ENCODE assay signal across 9 cellular contexts in genomic region chr20:58661298-58662141, GRCh38. TPM values are rescaled to one million over a fixed set of nuclear protein-coding genes. Genes with fewer than 3 reads are reported as not detected.
DNase-seq lines count a peak whose midpoint lies in the region; ATAC-seq, FAIRE-seq and TF ChIP-seq lines count a peak whose summit lies in the region.
"Had no signal": no experiment of that assay in that cellular context is flagged by ENCODE, and none has a peak within 500 bp of the region (broad histone marks: within the 10 kb centered on the region; RNA-seq: fewer than 3 reads in every experiment).

No MANE protein-coding gene starts in this region.

- no peaks in the 10 kb centered on the region for H3K9me1 ChIP-seq in endothelial cell of umbilical vein (replicated peaks; ENCODE audit: control insufficient read depth, extremely low read depth, insufficient read depth, low read length)

- TF ChIP-seq POLR2A in endothelial cell of umbilical vein (IDR thresholded peaks at IDR 0.05; ENCODE audit: low read depth, low read length) = no peak

- peaks cover 16% of the 10 kb centered on the region for H3K36me3 Mint-ChIP-seq in activated T-cell treated with anti-CD3 and anti-CD28 coated beads, Interleukin-2, amount 50 U/mL, for 4 hours (ENCODE audit: insufficient read depth)

- peaks cover 87% of the 10 kb centered on the region for H3K79me2 ChIP-seq in endothelial cell of umbilical vein (ENCODE audit: control insufficient read depth, insufficient read depth, low read length)

- peak in 3 of 5 donors; percentile 46 to 50 (median 49) for DNase-seq in T-helper 1 cell
- DNase-seq in activated T-cell treated with anti-CD3 and anti-CD28 coated beads, Interleukin-2, amount 50 U/mL, for 4 hours = peak; percentile 47
- DNase-seq in endothelial cell of umbilical vein (ENCODE audit: low read depth, low spot score) = peak; percentile 36
- DNase-seq in stimulated activated CD4-positive, alpha-beta T cell treated with anti-CD3 and anti-CD28 coated beads, TNF-alpha, amount 100 ng/mL, for 4 hours (ENCODE audit: low read depth in 3 of 3) = peak in 2 of 3 experiments; percentile 26 to 28
- DNase-seq in RPMI8226 = no peak
- no peak for DNase-seq in NCI-H1694 treated with DMSO at 0.1 percent for 48 hours (lab: John Stamatoyannopoulos, UW)
- DNase-seq in cerebellar nuclear complex (lab: John Stamatoyannopoulos, UW) = no peak
- DNase-seq: NCI-H526 had no signal

- POLR2A ChIA-PET in endothelial cell of umbilical vein (lab: Charles Lee) = interaction anchor here (1.1 kb wide), 1 partner anchor 9 kb away, joined by 3 read pairs; no protein-coding TSS in a partner anchor

- peaks cover 43% of the 10 kb centered on the region for H3K4me1 ChIP-seq in endothelial cell of umbilical vein (ENCODE audit: control insufficient read depth, extremely low read depth, insufficient read depth, low read length)

- peak overlapping the region; percentile 74 for H3K4me3 Mint-ChIP-seq in activated T-cell treated with anti-CD3 and anti-CD28 coated beads, Interleukin-2, amount 50 U/mL, for 4 hours

- H4K20me1 ChIP-seq in endothelial cell of umbilical vein (replicated peaks; ENCODE audit: control insufficient read depth, extremely low read depth, insufficient read depth, low read length) = peaks cover 2% of the 10 kb centered on the region

- FAIRE-seq in endothelial cell of umbilical vein (lab: Jason Lieb, UNC) = peak; percentile 63

- H3K4me3 ChIP-seq in endothelial cell of umbilical vein (replicated peaks in 1 of 3; ENCODE audit: insufficient read depth in 1 of 3, low read depth in 1 of 3, low read length in 3 of 3) = no peak overlapping the region

- intact Hi-C loops in endothelial cell of umbilical vein (cut with micrococcal nuclease) = no loop called here

- peak overlapping the region; percentile 66 for H3K27ac ChIP-seq in endothelial cell of umbilical vein (ENCODE audit: insufficient read depth, low read depth, low read length)

- H2AFZ ChIP-seq in endothelial cell of umbilical vein (ENCODE audit: low read depth, low read length) = no peak overlapping the region

- H3K4me1 Mint-ChIP-seq in activated T-cell treated with anti-CD3 and anti-CD28 coated beads, Interleukin-2, amount 50 U/mL, for 4 hours (ENCODE audit: low read depth) = peaks cover 74% of the 10 kb centered on the region

- H3K36me3 ChIP-seq in endothelial cell of umbilical vein (ENCODE audit: control insufficient read depth in 2 of 2, extremely low read depth in 1 of 2, insufficient read depth in 2 of 2, low read length in 2 of 2) = peaks cover 4% of the 10 kb centered on the region in 2 experiments

- dilution Hi-C loops in endothelial cell of umbilical vein (cut with MboI; ENCODE audit: extremely low pct_ligation_motif_present, low sequenced_read_pairs) = loop anchor here (25.0 kb wide), 1 partner anchor 424 kb away; the partner anchor contains the start of gene ANKRD60

- H3K9me3 Mint-ChIP-seq in activated T-cell treated with anti-CD3 and anti-CD28 coated beads, Interleukin-2, amount 50 U/mL, for 4 hours = no peaks in the 10 kb centered on the region

- BruUV-seq in endothelial cell of umbilical vein (replicated peaks; lab: Mats Ljungman, UMichigan) = no TSS peak

- H3K9me3 ChIP-seq in endothelial cell of umbilical vein (replicated peaks; ENCODE audit: control insufficient read depth, insufficient read depth, low read length) = no peaks in the 10 kb centered on the region

- no peak overlapping the region for H3K4me2 ChIP-seq in endothelial cell of umbilical vein (ENCODE audit: insufficient read depth, low read length)

- TF ChIP-seq CTCF in endothelial cell of umbilical vein (IDR thresholded peaks at IDR 0.05; ENCODE audit: extremely low read depth in 1 of 2, insufficient read depth in 1 of 2, low read depth in 1 of 2, low read length in 2 of 2) = no peak

- peak; percentile 72 to 79 for ATAC-seq in activated T-cell treated with anti-CD3 and anti-CD28 coated beads, Interleukin-2, amount 50 U/mL, for 4 hours
- no peak for ATAC-seq in GM21717 (IDR thresholded peaks at IDR 0.05; ENCODE audit: unreplicated experiment)

- no peaks in the 10 kb centered on the region for H3K27me3 Mint-ChIP-seq in activated T-cell treated with anti-CD3 and anti-CD28 coated beads, Interleukin-2, amount 50 U/mL, for 4 hours (ENCODE audit: low read depth)

- CTCF ChIA-PET in endothelial cell of umbilical vein (lab: Charles Lee) = interaction anchor here (0.9 to 1.1 kb wide), 2 partner anchors 10 to 159 kb away, joined by 3 read pairs; no protein-coding TSS in a partner anchor

- peak overlapping the region; percentile 22 for H3K9ac ChIP-seq in endothelial cell of umbilical vein (replicated peaks; ENCODE audit: extremely low read depth, insufficient read depth, low read length)

- no peaks in the 10 kb centered on the region for H3K27me3 ChIP-seq in endothelial cell of umbilical vein (ENCODE audit: control insufficient read depth in 2 of 2, insufficient read depth in 2 of 2, low read length in 2 of 2)

TF ChIP-seq in endothelial cell of umbilical vein, 7 proteins besides CTCF, POLR2A, EP300 and RAD21:
- no peak for TF ChIP-seq FOS (IDR thresholded peaks at IDR 0.05; ENCODE audit: borderline replicate concordance, insufficient read depth, low read length)

RNA-seq across cellular contexts. Expression of gene STX16, which starts 10.4 kb away (rescaled TPM):
- 10 to 100 TPM; 52.2 to 67.6 (median 55.4) TPM for total RNA-seq in activated T-cell treated with anti-CD3 and anti-CD28 coated beads, Interleukin-2, amount 50 U/mL, for 4 hours
- total RNA-seq in endothelial cell of umbilical vein = 58.5 and 63.5 TPM in 2 replicates
- 33.0 and 43.1 TPM in 2 replicates for polyA plus RNA-seq in endothelial cell of umbilical vein
- polyA plus RNA-seq in endothelial cell of umbilical vein (2011; cell fraction: cytosol; rRNA removed) = 36.8 and 43.5 TPM in 2 replicates
- polyA plus RNA-seq in endothelial cell of umbilical vein (2011; cell fraction: nucleus; rRNA removed) = 138 and 200 TPM in 2 replicates
- polyA plus RNA-seq in endothelial cell of umbilical vein (2012) = 60.7 and 62.4 TPM in 2 replicates
- 52.1 and 74.7 TPM in 2 replicates for polyA minus RNA-seq in endothelial cell of umbilical vein
- 15.7 TPM for polyA minus RNA-seq in endothelial cell of umbilical vein (2011; cell fraction: cytosol; rRNA and poly(A)+ RNA removed)
- polyA minus RNA-seq in endothelial cell of umbilical vein (2011; cell fraction: nucleus; rRNA and poly(A)+ RNA removed) = 39.8 and 43.1 TPM in 2 replicates

RNA-seq across cellular contexts. Expression of gene NPEPL1, which starts 31.1 kb away (rescaled TPM):
- total RNA-seq in activated T-cell treated with anti-CD3 and anti-CD28 coated beads, Interleukin-2, amount 50 U/mL, for 4 hours = 10 to 100 TPM; 11.5 to 17.2 (median 16.4) TPM
- total RNA-seq in endothelial cell of umbilical vein = 39.1 and 40.8 TPM in 2 replicates
- 22.5 and 22.6 TPM in 2 replicates for polyA plus RNA-seq in endothelial cell of umbilical vein
- polyA plus RNA-seq in endothelial cell of umbilical vein (2011; cell fraction: cytosol; rRNA removed) = 8.2 and 10.3 TPM in 2 replicates
- 90.6 and 118 TPM in 2 replicates for polyA plus RNA-seq in endothelial cell of umbilical vein (2011; cell fraction: nucleus; rRNA removed)
- 29.5 and 42.1 TPM in 2 replicates for polyA plus RNA-seq in endothelial cell of umbilical vein (2012)
- 16.8 and 19.1 TPM in 2 replicates for polyA minus RNA-seq in endothelial cell of umbilical vein
- 16.6 TPM for polyA minus RNA-seq in endothelial cell of umbilical vein (2011; cell fraction: cytosol; rRNA and poly(A)+ RNA removed)
- 16.9 and 35.5 TPM in 2 replicates for polyA minus RNA-seq in endothelial cell of umbilical vein (2011; cell fraction: nucleus; rRNA and poly(A)+ RNA removed)

Comparison
In these comparisons a context has a peak if more than half of its experiments do, and no peak if none do; other contexts are left out.
1. DNase-seq: peak in T-helper 1 cell (3 of 5), activated T-cell treated with anti-CD3 and anti-CD28 coated beads, Interleukin-2, amount 50 U/mL, for 4 hours (single experiment), endothelial cell of umbilical vein (single experiment) and stimulated activated CD4-positive, alpha-beta T cell treated with anti-CD3 and anti-CD28 coated beads, TNF-alpha, amount 100 ng/mL, for 4 hours (2 of 3); none in RPMI8226 (single experiment), NCI-H1694 treated with DMSO at 0.1 percent for 48 hours (single experiment) and cerebellar nuclear complex (0 of 2).